ENCODE assay signal across 1 cellular context in the genomic region with DNA sequence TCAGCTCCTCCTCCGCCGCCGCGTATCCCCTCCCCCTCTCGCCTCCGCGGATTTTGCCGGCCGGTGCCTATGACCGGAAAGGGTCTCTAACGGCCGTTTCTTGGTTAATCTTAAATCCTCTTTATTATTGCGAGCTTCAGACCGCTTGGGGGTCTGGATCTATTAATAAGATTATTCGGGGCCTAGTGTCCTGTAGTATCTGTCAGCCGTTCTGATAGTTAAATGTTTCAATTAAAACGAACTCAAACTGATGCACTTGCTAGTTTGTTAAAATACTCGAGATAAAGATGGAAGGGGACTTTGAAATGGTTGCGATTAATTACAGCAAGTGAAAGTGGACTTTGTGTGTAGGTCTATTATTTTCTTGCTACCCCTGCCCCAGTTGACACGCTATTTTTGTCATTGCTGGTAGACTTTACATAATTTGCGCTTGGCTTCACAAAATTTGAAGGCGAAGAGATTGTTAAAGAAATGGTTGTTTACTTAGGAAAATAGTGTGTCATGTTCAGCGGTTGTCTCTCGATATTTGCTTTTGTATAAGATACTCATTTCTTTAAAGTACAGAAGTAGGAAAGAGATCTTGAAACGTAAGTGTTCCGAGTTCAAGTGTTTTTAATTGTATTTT.
TF ChIP-seq lines count a peak whose summit lies in the region.

No MANE protein-coding gene starts in this region.

TF ChIP-seq in GM12878, 131 proteins besides CTCF, POLR2A, EP300 and RAD21:
- 0 out of 2 replicates have a peak, but pooled peaks have one; percentile 24 for TF ChIP-seq LARP7 (IDR thresholded peaks at IDR 0.05)
- 0 out of 2 replicates have a peak, but pooled peaks have one; percentile 60 for TF ChIP-seq RB1 (IDR thresholded peaks at IDR 0.05; ENCODE audit: borderline replicate concordance)
- TF ChIP-seq CBFB (IDR thresholded peaks at IDR 0.05; ENCODE audit: low read depth) = 0 out of 2 replicates have a peak, but pooled peaks have one; percentile 2
- TF ChIP-seq EGR1 (IDR thresholded peaks at IDR 0.05; ENCODE audit: borderline replicate concordance in 1 of 2, low read depth in 2 of 2, low read length in 2 of 2) = peak in 1 of 2 experiments; percentile 80; a peak in 2 of 3 replicates
- no peak for TF ChIP-seq RCOR1 (conservative IDR thresholded peaks at IDR 0.05; ENCODE audit: low read depth, low read length)
- no peak for TF ChIP-seq ZSCAN29 (IDR thresholded peaks at IDR 0.05)
- TF ChIP-seq NFIC (IDR thresholded peaks at IDR 0.05; ENCODE audit: low read depth, low read length) = 0 out of 2 replicates have a peak, but pooled peaks have one; percentile 39
- 0 out of 2 replicates have a peak, but pooled peaks have one; percentile 39 for TF ChIP-seq FOXM1 (IDR thresholded peaks at IDR 0.05; ENCODE audit: low read depth, low read length)
- TF ChIP-seq, protein P1, sequence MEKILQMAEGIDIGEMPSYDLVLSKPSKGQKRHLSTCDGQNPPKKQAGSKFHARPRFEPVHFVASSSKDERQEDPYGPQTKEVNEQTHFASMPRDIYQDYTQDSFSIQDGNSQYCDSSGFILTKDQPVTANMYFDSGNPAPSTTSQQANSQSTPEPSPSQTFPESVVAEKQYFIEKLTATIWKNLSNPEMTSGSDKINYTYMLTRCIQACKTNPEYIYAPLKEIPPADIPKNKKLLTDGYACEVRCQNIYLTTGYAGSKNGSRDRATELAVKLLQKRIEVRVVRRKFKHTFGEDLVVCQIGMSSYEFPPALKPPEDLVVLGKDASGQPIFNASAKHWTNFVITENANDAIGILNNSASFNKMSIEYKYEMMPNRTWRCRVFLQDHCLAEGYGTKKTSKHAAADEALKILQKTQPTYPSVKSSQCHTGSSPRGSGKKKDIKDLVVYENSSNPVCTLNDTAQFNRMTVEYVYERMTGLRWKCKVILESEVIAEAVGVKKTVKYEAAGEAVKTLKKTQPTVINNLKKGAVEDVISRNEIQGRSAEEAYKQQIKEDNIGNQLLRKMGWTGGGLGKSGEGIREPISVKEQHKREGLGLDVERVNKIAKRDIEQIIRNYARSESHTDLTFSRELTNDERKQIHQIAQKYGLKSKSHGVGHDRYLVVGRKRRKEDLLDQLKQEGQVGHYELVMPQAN (conservative IDR thresholded peaks at IDR 0.05) = peak; percentile 65
- TF ChIP-seq YY1 (IDR thresholded peaks at IDR 0.05; ENCODE audit: low read depth, low read length) = no peak
- TF ChIP-seq, protein P2, sequence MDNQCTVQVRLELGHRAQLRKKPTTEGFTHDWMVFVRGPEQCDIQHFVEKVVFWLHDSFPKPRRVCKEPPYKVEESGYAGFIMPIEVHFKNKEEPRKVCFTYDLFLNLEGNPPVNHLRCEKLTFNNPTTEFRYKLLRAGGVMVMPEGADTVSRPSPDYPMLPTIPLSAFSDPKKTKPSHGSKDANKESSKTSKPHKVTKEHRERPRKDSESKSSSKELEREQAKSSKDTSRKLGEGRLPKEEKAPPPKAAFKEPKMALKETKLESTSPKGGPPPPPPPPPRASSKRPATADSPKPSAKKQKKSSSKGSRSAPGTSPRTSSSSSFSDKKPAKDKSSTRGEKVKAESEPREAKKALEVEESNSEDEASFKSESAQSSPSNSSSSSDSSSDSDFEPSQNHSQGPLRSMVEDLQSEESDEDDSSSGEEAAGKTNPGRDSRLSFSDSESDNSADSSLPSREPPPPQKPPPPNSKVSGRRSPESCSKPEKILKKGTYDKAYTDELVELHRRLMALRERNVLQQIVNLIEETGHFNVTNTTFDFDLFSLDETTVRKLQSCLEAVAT (IDR thresholded peaks at IDR 0.05) = 0 out of 2 replicates have a peak, but pooled peaks have one; percentile 28
- TF ChIP-seq, protein P3, sequence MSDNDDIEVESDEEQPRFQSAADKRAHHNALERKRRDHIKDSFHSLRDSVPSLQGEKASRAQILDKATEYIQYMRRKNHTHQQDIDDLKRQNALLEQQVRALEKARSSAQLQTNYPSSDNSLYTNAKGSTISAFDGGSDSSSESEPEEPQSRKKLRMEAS (IDR thresholded peaks at IDR 0.05; ENCODE audit: low read depth, low read length) = 0 out of 2 replicates have a peak, but pooled peaks have one; percentile 11
- TF ChIP-seq PML (IDR thresholded peaks at IDR 0.05; ENCODE audit: low read length) = peak; percentile 13; the same call in 1 of the 2 replicates
- TF ChIP-seq, protein P4, sequence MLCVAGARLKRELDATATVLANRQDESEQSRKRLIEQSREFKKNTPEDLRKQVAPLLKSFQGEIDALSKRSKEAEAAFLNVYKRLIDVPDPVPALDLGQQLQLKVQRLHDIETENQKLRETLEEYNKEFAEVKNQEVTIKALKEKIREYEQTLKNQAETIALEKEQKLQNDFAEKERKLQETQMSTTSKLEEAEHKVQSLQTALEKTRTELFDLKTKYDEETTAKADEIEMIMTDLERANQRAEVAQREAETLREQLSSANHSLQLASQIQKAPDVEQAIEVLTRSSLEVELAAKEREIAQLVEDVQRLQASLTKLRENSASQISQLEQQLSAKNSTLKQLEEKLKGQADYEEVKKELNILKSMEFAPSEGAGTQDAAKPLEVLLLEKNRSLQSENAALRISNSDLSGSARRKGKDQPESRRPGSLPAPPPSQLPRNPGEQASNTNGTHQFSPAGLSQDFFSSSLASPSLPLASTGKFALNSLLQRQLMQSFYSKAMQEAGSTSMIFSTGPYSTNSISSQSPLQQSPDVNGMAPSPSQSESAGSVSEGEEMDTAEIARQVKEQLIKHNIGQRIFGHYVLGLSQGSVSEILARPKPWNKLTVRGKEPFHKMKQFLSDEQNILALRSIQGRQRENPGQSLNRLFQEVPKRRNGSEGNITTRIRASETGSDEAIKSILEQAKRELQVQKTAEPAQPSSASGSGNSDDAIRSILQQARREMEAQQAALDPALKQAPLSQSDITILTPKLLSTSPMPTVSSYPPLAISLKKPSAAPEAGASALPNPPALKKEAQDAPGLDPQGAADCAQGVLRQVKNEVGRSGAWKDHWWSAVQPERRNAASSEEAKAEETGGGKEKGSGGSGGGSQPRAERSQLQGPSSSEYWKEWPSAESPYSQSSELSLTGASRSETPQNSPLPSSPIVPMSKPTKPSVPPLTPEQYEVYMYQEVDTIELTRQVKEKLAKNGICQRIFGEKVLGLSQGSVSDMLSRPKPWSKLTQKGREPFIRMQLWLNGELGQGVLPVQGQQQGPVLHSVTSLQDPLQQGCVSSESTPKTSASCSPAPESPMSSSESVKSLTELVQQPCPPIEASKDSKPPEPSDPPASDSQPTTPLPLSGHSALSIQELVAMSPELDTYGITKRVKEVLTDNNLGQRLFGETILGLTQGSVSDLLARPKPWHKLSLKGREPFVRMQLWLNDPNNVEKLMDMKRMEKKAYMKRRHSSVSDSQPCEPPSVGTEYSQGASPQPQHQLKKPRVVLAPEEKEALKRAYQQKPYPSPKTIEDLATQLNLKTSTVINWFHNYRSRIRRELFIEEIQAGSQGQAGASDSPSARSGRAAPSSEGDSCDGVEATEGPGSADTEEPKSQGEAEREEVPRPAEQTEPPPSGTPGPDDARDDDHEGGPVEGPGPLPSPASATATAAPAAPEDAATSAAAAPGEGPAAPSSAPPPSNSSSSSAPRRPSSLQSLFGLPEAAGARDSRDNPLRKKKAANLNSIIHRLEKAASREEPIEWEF (IDR thresholded peaks at IDR 0.05; ENCODE audit: insufficient replicate concordance, low read depth, low read length) = peak; percentile 19
- TF ChIP-seq MYB (IDR thresholded peaks at IDR 0.05; ENCODE audit: borderline replicate concordance, low read depth, low read length) = 0 out of 2 replicates have a peak, but pooled peaks have one; percentile 43
- no peak for TF ChIP-seq YBX1 (IDR thresholded peaks at IDR 0.05)
- TF ChIP-seq, protein P5, sequence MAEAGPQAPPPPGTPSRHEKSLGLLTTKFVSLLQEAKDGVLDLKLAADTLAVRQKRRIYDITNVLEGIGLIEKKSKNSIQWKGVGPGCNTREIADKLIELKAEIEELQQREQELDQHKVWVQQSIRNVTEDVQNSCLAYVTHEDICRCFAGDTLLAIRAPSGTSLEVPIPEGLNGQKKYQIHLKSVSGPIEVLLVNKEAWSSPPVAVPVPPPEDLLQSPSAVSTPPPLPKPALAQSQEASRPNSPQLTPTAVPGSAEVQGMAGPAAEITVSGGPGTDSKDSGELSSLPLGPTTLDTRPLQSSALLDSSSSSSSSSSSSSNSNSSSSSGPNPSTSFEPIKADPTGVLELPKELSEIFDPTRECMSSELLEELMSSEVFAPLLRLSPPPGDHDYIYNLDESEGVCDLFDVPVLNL (IDR thresholded peaks at IDR 0.05; ENCODE audit: low read depth, low read length) = 0 out of 2 replicates have a peak, but pooled peaks have one; percentile 18
- peak; percentile 80 for TF ChIP-seq CHD2 (IDR thresholded peaks at IDR 0.05; ENCODE audit: borderline replicate concordance, low read depth, low read length)
- no peak for TF ChIP-seq ESRRA (IDR thresholded peaks at IDR 0.05; ENCODE audit: low read length)
- TF ChIP-seq, protein P6, sequence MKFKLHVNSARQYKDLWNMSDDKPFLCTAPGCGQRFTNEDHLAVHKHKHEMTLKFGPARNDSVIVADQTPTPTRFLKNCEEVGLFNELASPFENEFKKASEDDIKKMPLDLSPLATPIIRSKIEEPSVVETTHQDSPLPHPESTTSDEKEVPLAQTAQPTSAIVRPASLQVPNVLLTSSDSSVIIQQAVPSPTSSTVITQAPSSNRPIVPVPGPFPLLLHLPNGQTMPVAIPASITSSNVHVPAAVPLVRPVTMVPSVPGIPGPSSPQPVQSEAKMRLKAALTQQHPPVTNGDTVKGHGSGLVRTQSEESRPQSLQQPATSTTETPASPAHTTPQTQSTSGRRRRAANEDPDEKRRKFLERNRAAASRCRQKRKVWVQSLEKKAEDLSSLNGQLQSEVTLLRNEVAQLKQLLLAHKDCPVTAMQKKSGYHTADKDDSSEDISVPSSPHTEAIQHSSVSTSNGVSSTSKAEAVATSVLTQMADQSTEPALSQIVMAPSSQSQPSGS (IDR thresholded peaks at IDR 0.05; ENCODE audit: low read length) = 0 out of 2 replicates have a peak, but pooled peaks have one; percentile 21
